9 cellular contexts compared by ENCODE assay signal in genomic region chr2:79112269-79112668, GRCh38. TPM values are rescaled to one million over a fixed set of nuclear protein-coding genes. Genes with fewer than 3 reads are reported as not detected.
"Had no signal": no experiment of that assay in that cellular context is flagged by ENCODE, and none has a peak within 500 bp of the region (broad histone marks: within the 10 kb centered on the region; RNA-seq: fewer than 3 reads in every experiment).

No MANE protein-coding gene starts in this region.

- FAIRE-seq: G401.6, GM12878, GM12891, GM12892, GM18507, GM19239 had no signal

- DNase-seq: GDM1, GF-D8 had no signal

- H3K4me3 ChIP-seq: GM12878 had no signal

- ATAC-seq: GM12878 had no signal

RNA-seq across cellular contexts. Expression of gene REG1A, which starts 8.0 kb away (rescaled TPM):
- total RNA-seq: G401 had no signal
- polyA plus RNA-seq: GM12878 had no signal

RNA-seq across cellular contexts. Expression of gene REG1B, which starts 24.5 kb away (rescaled TPM):
- total RNA-seq: G401 had no signal
- polyA plus RNA-seq: GM12878 had no signal

RNA-seq across cellular contexts. Expression of gene REG3A, which starts 47.3 kb away (rescaled TPM):
- total RNA-seq: G401 had no signal
- polyA plus RNA-seq: GM12878 had no signal
